In genomic region chr19:54138777-54139256, GRCh38 we compare ENCODE assay signal across 8 cellular contexts. TPM values are rescaled to one million over a fixed set of nuclear protein-coding genes. Genes with fewer than 3 reads are reported as not detected.
DNase-seq lines count a peak whose midpoint lies in the region; ATAC-seq and TF ChIP-seq lines count a peak whose summit lies in the region.

No MANE protein-coding gene starts in this region.

- DNase-seq in activated CD4-positive, alpha-beta T cell treated with anti-CD3 and anti-CD28 coated beads, Interleukin-2, amount 10 ng/mL, durations not matched to agents 24 days and 14 days: peak; percentile 68
- DNase-seq in activated CD4-positive, alpha-beta T cell treated with anti-CD3 and anti-CD28 coated beads for 4 hours: no peak
- peak; percentile 49 for DNase-seq in activated naive CD8-positive, alpha-beta T cell treated with anti-CD3 and anti-CD28 coated beads, Interleukin-2, amount 50 U/mL, for 24 hours
- DNase-seq in suprapubic skin (ENCODE audit: low spot score in 2 of 2): no peak
- no peak for DNase-seq in SW 1271 (lab: John Stamatoyannopoulos, UW)
- DNase-seq in CD1c-positive myeloid dendritic cell (ENCODE audit: extremely low spot score): no peak
- DNase-seq in anterior cingulate cortex (lab: John Stamatoyannopoulos, UW): no peak

- H3K9me3 ChIP-seq in liver (ENCODE audit: control insufficient read depth in 4 of 4, low read length in 3 of 4) (no peaks in the 10 kb centered on the region), suprapubic skin (no peaks in the 10 kb centered on the region)

- peaks cover 3 to 35% (median 31%) of the 10 kb centered on the region in 4 donors for H3K4me1 ChIP-seq in liver (ENCODE audit: control insufficient read depth in 4 of 4, insufficient read depth in 4 of 4, low read length in 3 of 4)
- peaks cover 51% of the 10 kb centered on the region for H3K4me1 ChIP-seq in suprapubic skin

- H3K4me3 Mint-ChIP-seq in activated CD4-positive, alpha-beta T cell treated with anti-CD3 and anti-CD28 coated beads, Interleukin-2, amount 10 ng/mL, durations not matched to agents 24 days and 14 days: peak overlapping the region; percentile 85
- H3K4me3 Mint-ChIP-seq in activated naive CD8-positive, alpha-beta T cell treated with anti-CD3 and anti-CD28 coated beads, Interleukin-2, amount 50 U/mL, for 24 hours: peak overlapping the region; percentile 87

- no peaks in the 10 kb centered on the region for H3K27me3 ChIP-seq in liver (ENCODE audit: control insufficient read depth in 4 of 4, insufficient read depth in 4 of 4, low read length in 3 of 4)
- H3K27me3 ChIP-seq in suprapubic skin: no peaks in the 10 kb centered on the region

- H3K4me3 ChIP-seq in liver (ENCODE audit: low read depth in 1 of 3, low read length in 3 of 3) (peak overlapping the region; percentile 61 to 88 (median 79)), suprapubic skin (peak overlapping the region; percentile 100)

- intact Hi-C loops in activated CD4-positive, alpha-beta T cell treated with anti-CD3 and anti-CD28 coated beads, Interleukin-2, amount 10 ng/mL, durations not matched to agents 24 days and 14 days (cut with micrococcal nuclease): no loop called here

- H3K36me3 ChIP-seq in liver (ENCODE audit: control insufficient read depth in 4 of 4, insufficient read depth in 3 of 4, low read depth in 1 of 4, low read length in 3 of 4) (peaks cover 0 to 19% (median 17%) of the 10 kb centered on the region in 4 donors), suprapubic skin (peaks cover 28% of the 10 kb centered on the region)

- no peak overlapping the region for H3K9ac ChIP-seq in liver (ENCODE audit: low read depth in 1 of 2, low read length in 2 of 2)

- TF ChIP-seq EP300 in suprapubic skin (IDR thresholded peaks at IDR 0.05): no peak

- peaks cover 25% of the 10 kb centered on the region for H3K36me3 Mint-ChIP-seq in activated CD4-positive, alpha-beta T cell treated with anti-CD3 and anti-CD28 coated beads, Interleukin-2, amount 10 ng/mL, durations not matched to agents 24 days and 14 days (ENCODE audit: low read depth)
- peaks cover 12% of the 10 kb centered on the region for H3K36me3 Mint-ChIP-seq in activated naive CD8-positive, alpha-beta T cell treated with anti-CD3 and anti-CD28 coated beads, Interleukin-2, amount 50 U/mL, for 24 hours (ENCODE audit: low read depth)

- H3K9me3 Mint-ChIP-seq in activated CD4-positive, alpha-beta T cell treated with anti-CD3 and anti-CD28 coated beads, Interleukin-2, amount 10 ng/mL, durations not matched to agents 24 days and 14 days: no peaks in the 10 kb centered on the region
- no peaks in the 10 kb centered on the region for H3K9me3 Mint-ChIP-seq in activated naive CD8-positive, alpha-beta T cell treated with anti-CD3 and anti-CD28 coated beads, Interleukin-2, amount 50 U/mL, for 24 hours

- peak overlapping the region; percentile 95 for H3K27ac Mint-ChIP-seq in activated CD4-positive, alpha-beta T cell treated with anti-CD3 and anti-CD28 coated beads, Interleukin-2, amount 10 ng/mL, durations not matched to agents 24 days and 14 days
- peak overlapping the region; percentile 92 for H3K27ac Mint-ChIP-seq in activated naive CD8-positive, alpha-beta T cell treated with anti-CD3 and anti-CD28 coated beads, Interleukin-2, amount 50 U/mL, for 24 hours

- no peaks in the 10 kb centered on the region for H3K27me3 Mint-ChIP-seq in activated CD4-positive, alpha-beta T cell treated with anti-CD3 and anti-CD28 coated beads, Interleukin-2, amount 10 ng/mL, durations not matched to agents 24 days and 14 days
- H3K27me3 Mint-ChIP-seq in activated naive CD8-positive, alpha-beta T cell treated with anti-CD3 and anti-CD28 coated beads, Interleukin-2, amount 50 U/mL, for 24 hours: peaks cover 5% of the 10 kb centered on the region

- TF ChIP-seq RAD21 in liver (IDR thresholded peaks at IDR 0.05): no peak

- no peak for TF ChIP-seq POLR2A in suprapubic skin (IDR thresholded peaks at IDR 0.05)

- peaks cover 43% of the 10 kb centered on the region for H3K4me1 Mint-ChIP-seq in activated CD4-positive, alpha-beta T cell treated with anti-CD3 and anti-CD28 coated beads, Interleukin-2, amount 10 ng/mL, durations not matched to agents 24 days and 14 days
- peaks cover 45% of the 10 kb centered on the region for H3K4me1 Mint-ChIP-seq in activated naive CD8-positive, alpha-beta T cell treated with anti-CD3 and anti-CD28 coated beads, Interleukin-2, amount 50 U/mL, for 24 hours

- no peak overlapping the region for H3K27ac ChIP-seq in liver (ENCODE audit: low read depth in 1 of 2, low read length in 2 of 2)
- peak overlapping the region; percentile 98 for H3K27ac ChIP-seq in suprapubic skin

- 55% methylated on average over 15 of the region's 15 CpGs for WGBS in liver
- 31% methylated on average over 12 of the region's 15 CpGs for WGBS in suprapubic skin

- TF ChIP-seq CTCF in liver (IDR thresholded peaks at IDR 0.05; ENCODE audit: low read depth, low read length, missing input control) (no peak), suprapubic skin (IDR thresholded peaks at IDR 0.05) (no peak)

- no peak for ATAC-seq in activated naive CD8-positive, alpha-beta T cell treated with anti-CD3 and anti-CD28 coated beads, Interleukin-2, amount 50 U/mL, for 24 hours

TF ChIP-seq in liver, 16 proteins besides CTCF, POLR2A, EP300 and RAD21:
- TF ChIP-seq HNF4A (conservative IDR thresholded peaks at IDR 0.05) (no peak), JUND (IDR thresholded peaks at IDR 0.05) (no peak), FOXA1 (IDR thresholded peaks at IDR 0.05) (no peak), GABPA (IDR thresholded peaks at IDR 0.05 in 1 of 2, conservative IDR thresholded peaks at IDR 0.05 in 1 of 2) (no peak), SP1 (IDR thresholded peaks at IDR 0.05) (no peak)
- TF ChIP-seq, protein P1, sequence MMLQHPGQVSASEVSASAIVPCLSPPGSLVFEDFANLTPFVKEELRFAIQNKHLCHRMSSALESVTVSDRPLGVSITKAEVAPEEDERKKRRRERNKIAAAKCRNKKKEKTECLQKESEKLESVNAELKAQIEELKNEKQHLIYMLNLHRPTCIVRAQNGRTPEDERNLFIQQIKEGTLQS (IDR thresholded peaks at IDR 0.05): no peak

RNA-seq across cellular contexts. Expression of gene CNOT3, which starts 1.3 kb away (rescaled TPM):
- 64.5 and 73.4 TPM in 2 replicates for total RNA-seq in activated CD4-positive, alpha-beta T cell treated with anti-CD3 and anti-CD28 coated beads, Interleukin-2, amount 10 ng/mL, durations not matched to agents 24 days and 14 days
- total RNA-seq in liver (10 to 100 TPM in 1 of 2 donors, 1 to 10 TPM in 1; 6.3 to 13.0 TPM), suprapubic skin (10 to 100 TPM; 27.3 to 40.7 (median 35.2) TPM)
- 10 to 100 TPM in 1 of 2 donors, 1 to 10 TPM in 1; 3.7 to 11.9 TPM for polyA plus RNA-seq in liver

RNA-seq across cellular contexts. Expression of gene LENG1, which starts 20.7 kb away (rescaled TPM):
- 4.6 and 5.7 TPM in 2 replicates for total RNA-seq in activated CD4-positive, alpha-beta T cell treated with anti-CD3 and anti-CD28 coated beads, Interleukin-2, amount 10 ng/mL, durations not matched to agents 24 days and 14 days
- total RNA-seq in liver (1 to 10 TPM; 2.6 to 3.0 TPM), suprapubic skin (1 to 10 TPM; 2.6 to 4.6 (median 4.0) TPM)
- 1 to 10 TPM; 2.8 to 4.4 TPM for polyA plus RNA-seq in liver

RNA-seq across cellular contexts. Expression of gene PRPF31, which starts 23.3 kb away (rescaled TPM):
- total RNA-seq in activated CD4-positive, alpha-beta T cell treated with anti-CD3 and anti-CD28 coated beads, Interleukin-2, amount 10 ng/mL, durations not matched to agents 24 days and 14 days: 110 and 115 TPM in 2 replicates
- total RNA-seq in liver (10 to 100 TPM; 23.8 to 33.0 TPM), suprapubic skin (10 to 100 TPM; 49.6 to 75.3 (median 55.4) TPM)
- polyA plus RNA-seq in liver: 10 to 100 TPM; 25.8 to 31.7 TPM

RNA-seq across cellular contexts. Expression of gene TFPT, which starts 23.4 kb away (rescaled TPM):
- 31.0 and 33.7 TPM in 2 replicates for total RNA-seq in activated CD4-positive, alpha-beta T cell treated with anti-CD3 and anti-CD28 coated beads, Interleukin-2, amount 10 ng/mL, durations not matched to agents 24 days and 14 days
- total RNA-seq in liver: 1 to 10 TPM; 2.4 to 4.9 TPM
- 1 to 10 TPM; 3.5 to 5.6 TPM for polyA plus RNA-seq in liver
- total RNA-seq in suprapubic skin: 10 to 100 TPM in 3 of 4 donors, 1 to 10 TPM in 1; 7.8 to 16.5 (median 11.5) TPM

RNA-seq across cellular contexts. Expression of gene TMC4, which starts 34.1 kb away (rescaled TPM):
- 0.54 and 1.1 TPM in 2 replicates for total RNA-seq in activated CD4-positive, alpha-beta T cell treated with anti-CD3 and anti-CD28 coated beads, Interleukin-2, amount 10 ng/mL, durations not matched to agents 24 days and 14 days
- total RNA-seq in liver: 1 to 10 TPM in 1 of 2 donors, under 1 TPM in 1; 0.23 to 1.8 TPM
- polyA plus RNA-seq in liver: 1 to 10 TPM in 1 of 2 donors, under 1 TPM in 1; 0.92 to 2.4 TPM
- total RNA-seq in suprapubic skin: 10 to 100 TPM in 2 of 4 donors, 1 to 10 TPM in 2; 3.4 to 22.8 (median 9.0) TPM

Comparison
In these comparisons a context has a peak if more than half of its experiments do, and no peak if none do; other contexts are left out.
1. DNase-seq: peak in activated CD4-positive, alpha-beta T cell treated with anti-CD3 and anti-CD28 coated beads, Interleukin-2, amount 10 ng/mL, durations not matched to agents 24 days and 14 days (single experiment) and activated naive CD8-positive, alpha-beta T cell treated with anti-CD3 and anti-CD28 coated beads, Interleukin-2, amount 50 U/mL, for 24 hours (single experiment); none in activated CD4-positive, alpha-beta T cell treated with anti-CD3 and anti-CD28 coated beads for 4 hours (0 of 2), suprapubic skin (0 of 2), SW 1271 (0 of 2), CD1c-positive myeloid dendritic cell (single experiment) and anterior cingulate cortex (0 of 58).